In genomic region chr3:129224984-129225393, GRCh38 we compare ENCODE assay signal across 1 cellular context.
A peak's percentile ranks its signal among the peaks of the same experiment; 100 is the strongest.
TF ChIP-seq lines count a peak whose summit lies in the region.

No MANE protein-coding gene starts in this region.

TF ChIP-seq in HepG2, 621 proteins besides CTCF, POLR2A, EP300 and RAD21 (continued from another document and continues in another):
- TF ChIP-seq, protein P1, sequence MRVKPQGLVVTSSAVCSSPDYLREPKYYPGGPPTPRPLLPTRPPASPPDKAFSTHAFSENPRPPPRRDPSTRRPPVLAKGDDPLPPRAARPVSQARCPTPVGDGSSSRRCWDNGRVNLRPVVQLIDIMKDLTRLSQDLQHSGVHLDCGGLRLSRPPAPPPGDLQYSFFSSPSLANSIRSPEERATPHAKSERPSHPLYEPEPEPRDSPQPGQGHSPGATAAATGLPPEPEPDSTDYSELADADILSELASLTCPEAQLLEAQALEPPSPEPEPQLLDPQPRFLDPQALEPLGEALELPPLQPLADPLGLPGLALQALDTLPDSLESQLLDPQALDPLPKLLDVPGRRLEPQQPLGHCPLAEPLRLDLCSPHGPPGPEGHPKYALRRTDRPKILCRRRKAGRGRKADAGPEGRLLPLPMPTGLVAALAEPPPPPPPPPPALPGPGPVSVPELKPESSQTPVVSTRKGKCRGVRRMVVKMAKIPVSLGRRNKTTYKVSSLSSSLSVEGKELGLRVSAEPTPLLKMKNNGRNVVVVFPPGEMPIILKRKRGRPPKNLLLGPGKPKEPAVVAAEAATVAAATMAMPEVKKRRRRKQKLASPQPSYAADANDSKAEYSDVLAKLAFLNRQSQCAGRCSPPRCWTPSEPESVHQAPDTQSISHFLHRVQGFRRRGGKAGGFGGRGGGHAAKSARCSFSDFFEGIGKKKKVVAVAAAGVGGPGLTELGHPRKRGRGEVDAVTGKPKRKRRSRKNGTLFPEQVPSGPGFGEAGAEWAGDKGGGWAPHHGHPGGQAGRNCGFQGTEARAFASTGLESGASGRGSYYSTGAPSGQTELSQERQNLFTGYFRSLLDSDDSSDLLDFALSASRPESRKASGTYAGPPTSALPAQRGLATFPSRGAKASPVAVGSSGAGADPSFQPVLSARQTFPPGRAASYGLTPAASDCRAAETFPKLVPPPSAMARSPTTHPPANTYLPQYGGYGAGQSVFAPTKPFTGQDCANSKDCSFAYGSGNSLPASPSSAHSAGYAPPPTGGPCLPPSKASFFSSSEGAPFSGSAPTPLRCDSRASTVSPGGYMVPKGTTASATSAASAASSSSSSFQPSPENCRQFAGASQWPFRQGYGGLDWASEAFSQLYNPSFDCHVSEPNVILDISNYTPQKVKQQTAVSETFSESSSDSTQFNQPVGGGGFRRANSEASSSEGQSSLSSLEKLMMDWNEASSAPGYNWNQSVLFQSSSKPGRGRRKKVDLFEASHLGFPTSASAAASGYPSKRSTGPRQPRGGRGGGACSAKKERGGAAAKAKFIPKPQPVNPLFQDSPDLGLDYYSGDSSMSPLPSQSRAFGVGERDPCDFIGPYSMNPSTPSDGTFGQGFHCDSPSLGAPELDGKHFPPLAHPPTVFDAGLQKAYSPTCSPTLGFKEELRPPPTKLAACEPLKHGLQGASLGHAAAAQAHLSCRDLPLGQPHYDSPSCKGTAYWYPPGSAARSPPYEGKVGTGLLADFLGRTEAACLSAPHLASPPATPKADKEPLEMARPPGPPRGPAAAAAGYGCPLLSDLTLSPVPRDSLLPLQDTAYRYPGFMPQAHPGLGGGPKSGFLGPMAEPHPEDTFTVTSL (CRISPR knock-in tag; IDR thresholded peaks at IDR 0.05; ENCODE audit: borderline replicate concordance), result peak; percentile 79; the same call in 1 of the 2 replicates
- TF ChIP-seq FOXJ3 (CRISPR knock-in tag; IDR thresholded peaks at IDR 0.05; ENCODE audit: borderline replicate concordance) (0 out of 2 replicates have a peak, but pooled peaks have one; percentile 42), ZNF121 (CRISPR knock-in tag; IDR thresholded peaks at IDR 0.05) (no peak), PPARG (CRISPR knock-in tag; conservative IDR thresholded peaks at IDR 0.05) (peak; percentile 74), PITX1 (CRISPR knock-in tag; IDR thresholded peaks at IDR 0.05) (no peak; the same call in 1 of the 2 replicates), DZIP1 (CRISPR knock-in tag; IDR thresholded peaks at IDR 0.05) (no peak), NFKB2 (CRISPR knock-in tag; IDR thresholded peaks at IDR 0.05; ENCODE audit: borderline replicate concordance) (0 out of 2 replicates have a peak, but pooled peaks have one; percentile 42), FOXP4 (CRISPR knock-in tag; IDR thresholded peaks at IDR 0.05) (peak; percentile 59; the same call in 1 of the 2 replicates), ASH2L (IDR thresholded peaks at IDR 0.05; ENCODE audit: insufficient read length, low read depth, low read length) (peak; percentile 69), NFIC (IDR thresholded peaks at IDR 0.05; ENCODE audit: low read length) (0 out of 2 replicates have a peak, but pooled peaks have one; percentile 54), ZNF124 (CRISPR knock-in tag; IDR thresholded peaks at IDR 0.05) (peak; percentile 68; the same call in 1 of the 2 replicates), MIXL1 (CRISPR knock-in tag; IDR thresholded peaks at IDR 0.05) (peak; percentile 96), NR2F6 (IDR thresholded peaks at IDR 0.05) (peak; percentile 59), NR2F6 (CRISPR knock-in tag; IDR thresholded peaks at IDR 0.05) (peak; percentile 76), AHR (CRISPR knock-in tag; IDR thresholded peaks at IDR 0.05) (peak; percentile 51; the same call in 1 of the 2 replicates), NFKBIZ (CRISPR knock-in tag; IDR thresholded peaks at IDR 0.05) (0 out of 2 replicates have a peak, but pooled peaks have one; percentile 45), POGZ (CRISPR knock-in tag; IDR thresholded peaks at IDR 0.05) (peak; percentile 39; the same call in 1 of the 2 replicates), ZNF670 (CRISPR knock-in tag; IDR thresholded peaks at IDR 0.05; ENCODE audit: borderline replicate concordance) (0 out of 2 replicates have a peak, but pooled peaks have one; percentile 35), NCOR1 (IDR thresholded peaks at IDR 0.05; ENCODE audit: borderline replicate concordance, low read length) (peak; percentile 88), HMG20A (CRISPR knock-in tag; IDR thresholded peaks at IDR 0.05; ENCODE audit: borderline replicate concordance) (peak; percentile 83; the same call in 1 of the 2 replicates), IRX3 (CRISPR knock-in tag; IDR thresholded peaks at IDR 0.05; ENCODE audit: borderline replicate concordance, low read depth) (no peak), CEBPB (IDR thresholded peaks at IDR 0.05; ENCODE audit: borderline replicate concordance, low read depth, low read length) (peak; percentile 99), KDM2A (CRISPR knock-in tag; IDR thresholded peaks at IDR 0.05; ENCODE audit: borderline replicate concordance, low read depth) (peak; percentile 46; the same call in 1 of the 2 replicates), BCL6 (CRISPR knock-in tag; IDR thresholded peaks at IDR 0.05) (peak; percentile 56; the same call in 1 of the 2 replicates), RFX3 (CRISPR knock-in tag; IDR thresholded peaks at IDR 0.05) (peak; percentile 16; the same call in 1 of the 2 replicates), RARA (CRISPR knock-in tag; IDR thresholded peaks at IDR 0.05) (peak; percentile 58), ZNF687 (CRISPR knock-in tag; IDR thresholded peaks at IDR 0.05) (peak; percentile 76), ZNF577 (CRISPR knock-in tag; IDR thresholded peaks at IDR 0.05; ENCODE audit: borderline replicate concordance, low read depth) (no peak), HIC2 (CRISPR knock-in tag; IDR thresholded peaks at IDR 0.05; ENCODE audit: low read depth) (peak; percentile 98), TMF1 (CRISPR knock-in tag; IDR thresholded peaks at IDR 0.05; ENCODE audit: low read depth) (no peak), REST (IDR thresholded peaks at IDR 0.05; ENCODE audit: borderline replicate concordance in 1 of 2, low read depth in 1 of 2, low read length in 2 of 2) (peak in 1 of 2 experiments; percentile 46; a peak in 1 of 4 replicates)
- TF ChIP-seq, protein P2, sequence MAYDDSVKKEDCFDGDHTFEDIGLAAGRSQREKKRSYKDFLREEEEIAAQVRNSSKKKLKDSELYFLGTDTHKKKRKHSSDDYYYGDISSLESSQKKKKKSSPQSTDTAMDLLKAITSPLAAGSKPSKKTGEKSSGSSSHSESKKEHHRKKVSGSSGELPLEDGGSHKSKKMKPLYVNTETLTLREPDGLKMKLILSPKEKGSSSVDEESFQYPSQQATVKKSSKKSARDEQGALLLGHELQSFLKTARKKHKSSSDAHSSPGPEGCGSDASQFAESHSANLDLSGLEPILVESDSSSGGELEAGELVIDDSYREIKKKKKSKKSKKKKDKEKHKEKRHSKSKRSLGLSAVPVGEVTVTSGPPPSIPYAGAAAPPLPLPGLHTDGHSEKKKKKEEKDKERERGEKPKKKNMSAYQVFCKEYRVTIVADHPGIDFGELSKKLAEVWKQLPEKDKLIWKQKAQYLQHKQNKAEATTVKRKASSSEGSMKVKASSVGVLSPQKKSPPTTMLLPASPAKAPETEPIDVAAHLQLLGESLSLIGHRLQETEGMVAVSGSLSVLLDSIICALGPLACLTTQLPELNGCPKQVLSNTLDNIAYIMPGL (CRISPR knock-in tag; IDR thresholded peaks at IDR 0.05; ENCODE audit: borderline replicate concordance in 1 of 2, low read depth in 1 of 2), result peak; percentile 29 to 51; a peak in 2 of 4 replicates
